Comparison of ENCODE assay signal across 2 cellular contexts in the genomic region with DNA sequence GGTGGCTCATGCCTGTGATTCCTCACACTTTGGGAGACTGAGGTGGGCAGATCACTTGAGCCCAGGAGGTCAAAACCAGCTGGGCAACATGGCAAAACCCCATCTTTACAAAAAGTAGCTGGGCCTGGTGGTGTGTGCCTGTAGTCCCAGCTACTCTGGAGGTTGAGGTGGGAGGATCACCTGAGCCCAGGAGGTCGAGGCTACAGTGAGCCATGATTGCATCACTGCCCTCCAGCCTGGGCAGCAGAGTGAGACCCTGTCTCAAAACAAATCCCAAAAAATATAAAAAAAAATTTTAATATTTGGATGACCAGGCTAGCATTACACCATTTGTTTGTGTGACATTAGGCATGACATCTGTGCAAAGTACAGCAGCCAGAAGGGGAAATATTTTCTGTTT.
TF ChIP-seq lines count a peak whose summit lies in the region.

No MANE protein-coding gene starts in this region.

TF ChIP-seq in HepG2, 621 proteins besides CTCF, POLR2A, EP300 and RAD21:
- TF ChIP-seq, protein P1, sequence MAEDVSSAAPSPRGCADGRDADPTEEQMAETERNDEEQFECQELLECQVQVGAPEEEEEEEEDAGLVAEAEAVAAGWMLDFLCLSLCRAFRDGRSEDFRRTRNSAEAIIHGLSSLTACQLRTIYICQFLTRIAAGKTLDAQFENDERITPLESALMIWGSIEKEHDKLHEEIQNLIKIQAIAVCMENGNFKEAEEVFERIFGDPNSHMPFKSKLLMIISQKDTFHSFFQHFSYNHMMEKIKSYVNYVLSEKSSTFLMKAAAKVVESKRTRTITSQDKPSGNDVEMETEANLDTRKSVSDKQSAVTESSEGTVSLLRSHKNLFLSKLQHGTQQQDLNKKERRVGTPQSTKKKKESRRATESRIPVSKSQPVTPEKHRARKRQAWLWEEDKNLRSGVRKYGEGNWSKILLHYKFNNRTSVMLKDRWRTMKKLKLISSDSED (CRISPR knock-in tag; IDR thresholded peaks at IDR 0.05), result no peak
- TF ChIP-seq, protein P2, sequence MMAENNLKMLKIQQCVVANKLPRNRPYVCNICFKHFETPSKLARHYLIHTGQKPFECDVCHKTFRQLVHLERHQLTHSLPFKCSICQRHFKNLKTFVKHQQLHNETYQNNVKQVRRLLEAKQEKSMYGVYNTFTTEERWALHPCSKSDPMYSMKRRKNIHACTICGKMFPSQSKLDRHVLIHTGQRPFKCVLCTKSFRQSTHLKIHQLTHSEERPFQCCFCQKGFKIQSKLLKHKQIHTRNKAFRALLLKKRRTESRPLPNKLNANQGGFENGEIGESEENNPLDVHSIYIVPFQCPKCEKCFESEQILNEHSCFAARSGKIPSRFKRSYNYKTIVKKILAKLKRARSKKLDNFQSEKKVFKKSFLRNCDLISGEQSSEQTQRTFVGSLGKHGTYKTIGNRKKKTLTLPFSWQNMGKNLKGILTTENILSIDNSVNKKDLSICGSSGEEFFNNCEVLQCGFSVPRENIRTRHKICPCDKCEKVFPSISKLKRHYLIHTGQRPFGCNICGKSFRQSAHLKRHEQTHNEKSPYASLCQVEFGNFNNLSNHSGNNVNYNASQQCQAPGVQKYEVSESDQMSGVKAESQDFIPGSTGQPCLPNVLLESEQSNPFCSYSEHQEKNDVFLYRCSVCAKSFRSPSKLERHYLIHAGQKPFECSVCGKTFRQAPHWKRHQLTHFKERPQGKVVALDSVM (CRISPR knock-in tag; IDR thresholded peaks at IDR 0.05), result peak; percentile 26; the same call in 1 of the 2 replicates
- peak; percentile 63 for TF ChIP-seq ZNF121 (CRISPR knock-in tag; IDR thresholded peaks at IDR 0.05)

TF ChIP-seq in GM12878, 131 proteins besides CTCF, POLR2A, EP300 and RAD21:
- TF ChIP-seq MYB (IDR thresholded peaks at IDR 0.05; ENCODE audit: borderline replicate concordance, low read depth, low read length) (no peak), NFXL1 (IDR thresholded peaks at IDR 0.05; ENCODE audit: borderline replicate concordance) (no peak), SMAD5 (IDR thresholded peaks at IDR 0.05; ENCODE audit: low read depth) (no peak), JUNB (IDR thresholded peaks at IDR 0.05) (no peak), TBL1XR1 (IDR thresholded peaks at IDR 0.05; ENCODE audit: low read depth, low read length) (no peak), SMC3 (IDR thresholded peaks at IDR 0.05; ENCODE audit: borderline replicate concordance, low read length) (no peak), BACH1 (IDR thresholded peaks at IDR 0.05; ENCODE audit: borderline replicate concordance) (no peak)
- TF ChIP-seq, protein P3, sequence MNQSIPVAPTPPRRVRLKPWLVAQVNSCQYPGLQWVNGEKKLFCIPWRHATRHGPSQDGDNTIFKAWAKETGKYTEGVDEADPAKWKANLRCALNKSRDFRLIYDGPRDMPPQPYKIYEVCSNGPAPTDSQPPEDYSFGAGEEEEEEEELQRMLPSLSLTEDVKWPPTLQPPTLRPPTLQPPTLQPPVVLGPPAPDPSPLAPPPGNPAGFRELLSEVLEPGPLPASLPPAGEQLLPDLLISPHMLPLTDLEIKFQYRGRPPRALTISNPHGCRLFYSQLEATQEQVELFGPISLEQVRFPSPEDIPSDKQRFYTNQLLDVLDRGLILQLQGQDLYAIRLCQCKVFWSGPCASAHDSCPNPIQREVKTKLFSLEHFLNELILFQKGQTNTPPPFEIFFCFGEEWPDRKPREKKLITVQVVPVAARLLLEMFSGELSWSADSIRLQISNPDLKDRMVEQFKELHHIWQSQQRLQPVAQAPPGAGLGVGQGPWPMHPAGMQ (IDR thresholded peaks at IDR 0.05; ENCODE audit: borderline replicate concordance), result no peak
- TF ChIP-seq, protein P4, sequence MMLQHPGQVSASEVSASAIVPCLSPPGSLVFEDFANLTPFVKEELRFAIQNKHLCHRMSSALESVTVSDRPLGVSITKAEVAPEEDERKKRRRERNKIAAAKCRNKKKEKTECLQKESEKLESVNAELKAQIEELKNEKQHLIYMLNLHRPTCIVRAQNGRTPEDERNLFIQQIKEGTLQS (IDR thresholded peaks at IDR 0.05; ENCODE audit: borderline replicate concordance, extremely low read depth, low read depth, low read length), result no peak
